Comparison of ENCODE assay signal across 18 cellular contexts in the genomic region with DNA sequence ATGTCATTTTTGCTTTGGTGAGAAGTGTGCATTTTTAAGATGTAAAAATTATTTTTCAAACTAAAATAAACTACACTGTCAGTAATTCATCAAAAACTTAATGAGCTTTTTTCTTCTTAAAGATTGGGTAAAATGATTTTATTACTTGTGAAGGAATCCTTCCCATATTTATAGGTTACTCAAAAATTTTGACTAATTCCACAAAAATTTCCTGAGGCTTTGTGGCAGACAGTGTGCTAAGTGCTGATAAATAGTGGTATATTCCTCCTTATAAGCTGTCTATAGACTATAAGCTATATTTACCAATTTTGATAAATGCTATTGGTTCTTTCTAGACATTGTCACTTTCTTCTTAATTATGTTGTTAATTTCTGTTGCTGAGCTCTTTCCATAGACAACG.
A peak's percentile ranks its signal among the peaks of the same experiment; 100 is the strongest.
DNase-seq lines count a peak whose midpoint lies in the region; ATAC-seq, FAIRE-seq and TF ChIP-seq lines count a peak whose summit lies in the region.
"Had no signal": no experiment of that assay in that cellular context is flagged by ENCODE, and none has a peak within 500 bp of the region (broad histone marks: within the 10 kb centered on the region; RNA-seq: fewer than 3 reads in every experiment).

No MANE protein-coding gene starts in this region.

- DNase-seq in AG08395 (ENCODE audit: low spot score) (peak; percentile 15), HCEC 1CT (peak; percentile 56), astrocyte (ENCODE audit: low read depth) (no peak), iris pigment epithelial cell (ENCODE audit: low read depth) (peak; percentile 58), cerebellar nuclear complex (lab: John Stamatoyannopoulos, UW) (no peak)
- DNase-seq: 8988T; CD4-positive, alpha-beta memory T cell; DMS153; NCI-H1105; NCI-H2081 treated with DMSO at 0.1 percent for 48 hours; SHP77 had no signal

- no peak overlapping the region for H3K9ac ChIP-seq in astrocyte (ENCODE audit: low read length)
- H3K9ac ChIP-seq: BLaER1 had no signal

- H3K36me3 ChIP-seq in astrocyte (ENCODE audit: insufficient read depth, low read length) = no peaks in the 10 kb centered on the region
- H3K36me3 ChIP-seq: BLaER1 had no signal

- no peak overlapping the region for H3K4me3 Mint-ChIP-seq in astrocyte (ENCODE audit: unreplicated experiment)
- H3K4me3 Mint-ChIP-seq: CD4-positive, alpha-beta memory T cell had no signal

- no peak overlapping the region for H3K27ac Mint-ChIP-seq in astrocyte (ENCODE audit: unreplicated experiment)
- H3K27ac Mint-ChIP-seq: CD4-positive, alpha-beta memory T cell had no signal

- H3K79me2 ChIP-seq in astrocyte (ENCODE audit: insufficient read depth, low read length) = no peaks in the 10 kb centered on the region

- no peaks in the 10 kb centered on the region for H4K20me1 ChIP-seq in astrocyte (ENCODE audit: insufficient read depth, low read length)
- H4K20me1 ChIP-seq: BLaER1 had no signal

- no peaks in the 10 kb centered on the region for H3K27me3 ChIP-seq in astrocyte (ENCODE audit: insufficient read depth, low read length)
- H3K27me3 ChIP-seq: BLaER1 had no signal

- no peak for TF ChIP-seq CTCF in astrocyte (IDR thresholded peaks at IDR 0.05; ENCODE audit: insufficient read depth, low read depth, low read length)

- peaks cover 2% of the 10 kb centered on the region for H3K27me3 Mint-ChIP-seq in astrocyte (ENCODE audit: low read depth, unreplicated experiment)
- H3K27me3 Mint-ChIP-seq: CD4-positive, alpha-beta memory T cell had no signal

- H3K9me3 ChIP-seq in astrocyte (ENCODE audit: insufficient read depth, low read depth, low read length) = no peaks in the 10 kb centered on the region
- H3K9me3 ChIP-seq: BLaER1 had no signal

- peaks cover 11% of the 10 kb centered on the region for H3K4me1 ChIP-seq in astrocyte (ENCODE audit: insufficient read depth, low read length)

- ATAC-seq in GM19023 (IDR thresholded peaks at IDR 0.05; ENCODE audit: unreplicated experiment) (no peak), GM21825 (IDR thresholded peaks at IDR 0.05; ENCODE audit: unreplicated experiment) (no peak), HG03175 (IDR thresholded peaks at IDR 0.05; ENCODE audit: unreplicated experiment) (no peak)
- ATAC-seq: K562, SK-N-SH treated with all-trans-retinoic acid at 6 μM for 48 hours had no signal

- peak overlapping the region; percentile 22 for H3K4me2 ChIP-seq in astrocyte (ENCODE audit: low read length)
- H3K4me2 ChIP-seq: BLaER1 had no signal

- H2AFZ ChIP-seq in astrocyte (ENCODE audit: low read depth, low read length) = no peak overlapping the region

- peak overlapping the region; percentile 44 for H3K27ac ChIP-seq in astrocyte (ENCODE audit: low read depth, low read length)
- H3K27ac ChIP-seq: BLaER1 had no signal

- peaks cover 17% of the 10 kb centered on the region for H3K4me1 Mint-ChIP-seq in astrocyte (ENCODE audit: low read depth, unreplicated experiment)
- H3K4me1 Mint-ChIP-seq: CD4-positive, alpha-beta memory T cell had no signal

- H3K9me3 Mint-ChIP-seq in astrocyte (ENCODE audit: unreplicated experiment) = peaks cover 2% of the 10 kb centered on the region

- no peak for FAIRE-seq in astrocyte (lab: Jason Lieb, UNC)
- FAIRE-seq: H54, K562 had no signal

- H3K4me3 ChIP-seq in astrocyte (ENCODE audit: insufficient read depth, low read depth, low read length) = no peak overlapping the region
- H3K4me3 ChIP-seq: BLaER1, K562 had no signal

- H3K36me3 Mint-ChIP-seq in astrocyte (ENCODE audit: low read depth, unreplicated experiment) = no peaks in the 10 kb centered on the region
- H3K36me3 Mint-ChIP-seq: CD4-positive, alpha-beta memory T cell had no signal

Comparison
In these comparisons a context has a peak if more than half of its experiments do, and no peak if none do; other contexts are left out.
1. DNase-seq: peak in AG08395 (single experiment), HCEC 1CT (single experiment) and iris pigment epithelial cell (single experiment); none in astrocyte (single experiment) and cerebellar nuclear complex (0 of 2).